14 cellular contexts compared by ENCODE assay signal in the genomic region with DNA sequence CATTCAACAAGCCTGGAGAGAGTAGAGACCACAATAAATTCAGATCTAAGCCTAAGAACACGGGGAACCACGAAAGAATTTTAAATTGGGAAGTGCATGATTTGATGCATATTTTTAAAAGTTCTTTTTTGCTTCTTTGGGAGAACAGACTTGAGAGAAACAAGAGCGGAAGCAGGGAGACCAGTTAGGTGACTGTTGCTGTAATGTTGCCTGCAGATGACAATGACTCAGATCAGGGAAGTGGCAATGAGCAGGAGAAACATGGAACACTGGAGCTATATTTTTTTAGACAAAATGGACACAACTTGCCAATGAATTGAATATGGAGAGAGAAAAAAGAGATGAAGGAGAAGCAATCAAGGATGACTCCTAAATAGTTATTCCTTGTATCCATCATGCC.
"Had no signal": no experiment of that assay in that cellular context is flagged by ENCODE, and none has a peak within 500 bp of the region (broad histone marks: within the 10 kb centered on the region; RNA-seq: fewer than 3 reads in every experiment).

No MANE protein-coding gene starts in this region.

- H3K9me3 ChIP-seq: heart left ventricle, right atrium auricular region, sigmoid colon, thoracic aorta, transverse colon had no signal

- H3K36me3 ChIP-seq: heart left ventricle, right atrium auricular region, sigmoid colon, thoracic aorta, transverse colon had no signal

- H3K4me3 ChIP-seq: heart left ventricle, right atrium auricular region, sigmoid colon, skin epidermis, thoracic aorta, transverse colon had no signal

- DNase-seq: heart left ventricle; hippocampal formation; kidney glomerular epithelial cell; mammary epithelial cell; natural killer cell; sigmoid colon; stimulated activated CD4-positive, alpha-beta T cell treated with anti-CD3 and anti-CD28 coated beads, Interleukin-2, amount 100 ng/mL, for 24 hours; stimulated activated CD4-positive, alpha-beta T cell treated with anti-CD3 and anti-CD28 coated beads, Interleukin-4, amount 100 ng/mL, for 4 hours; stimulated activated naive B cell treated with anti-CD40 and anti-IgM and Interleukin-4, amounts not matched to agents 10 μg/mL and 1 μg/mL and 100 μg/mL, for 72 hours; stimulated activated naive CD8-positive, alpha-beta T cell treated with anti-CD3 and anti-CD28 coated beads, Interleukin-15, amount 100 ng/mL, for 72 hours; transverse colon had no signal

- H3K4me1 ChIP-seq: sigmoid colon, transverse colon had no signal

- H3K27me3 ChIP-seq: heart left ventricle, right atrium auricular region, sigmoid colon, transverse colon had no signal

- H3K27ac ChIP-seq: heart left ventricle, right atrium auricular region, sigmoid colon, transverse colon had no signal
